ENCODE assay signal across 20 cellular contexts in genomic region chr12:2231011-2231595, GRCh38.
DNase-seq lines count a peak whose midpoint lies in the region; ATAC-seq and TF ChIP-seq lines count a peak whose summit lies in the region.
"Had no signal": no experiment of that assay in that cellular context is flagged by ENCODE, and none has a peak within 500 bp of the region (broad histone marks: within the 10 kb centered on the region; RNA-seq: fewer than 3 reads in every experiment).

No MANE protein-coding gene starts in this region.

- no peak for TF ChIP-seq CTCF in gastroesophageal sphincter (IDR thresholded peaks at IDR 0.05)
- no peak for TF ChIP-seq CTCF in PC-3 (conservative IDR thresholded peaks at IDR 0.05; ENCODE audit: low read depth, low read length)

- ATAC-seq in left colon = peak; percentile 89
- ATAC-seq in gastroesophageal sphincter = no peak
- no peak for ATAC-seq in PC-3

- H2AFZ ChIP-seq in PC-3 (ENCODE audit: low read length) = no peak overlapping the region
- H2AFZ ChIP-seq: PC-9 had no signal

- H3K27ac ChIP-seq in gastroesophageal sphincter = no peak overlapping the region
- no peak overlapping the region for H3K27ac ChIP-seq in PC-3 (ENCODE audit: low read length)
- H3K27ac ChIP-seq: C4-2B, PC-9, SK-N-MC had no signal

- WGBS in gastroesophageal sphincter (ENCODE audit: low coverage in 1 of 2), 2 donors = 78 to 87% methylated on average over 7 of the region's 7 CpGs

- H3K4me2 ChIP-seq in skeletal muscle satellite cell (ENCODE audit: low read length) (peak overlapping the region; percentile 4), PC-3 (ENCODE audit: low read length) (no peak overlapping the region)
- H3K4me2 ChIP-seq: PC-9 had no signal

- H3K9me2 ChIP-seq in PC-3 (replicated peaks; ENCODE audit: low read length) = no peaks in the 10 kb centered on the region

- no peaks in the 10 kb centered on the region for H3K79me2 ChIP-seq in PC-3 (ENCODE audit: low read length)

- H3K9me3 ChIP-seq in adipocyte (ENCODE audit: control insufficient read depth, low read length) = no peaks in the 10 kb centered on the region
- no peaks in the 10 kb centered on the region for H3K9me3 ChIP-seq in skeletal muscle satellite cell (replicated peaks; ENCODE audit: low read length)
- H3K9me3 ChIP-seq in gastroesophageal sphincter = no peaks in the 10 kb centered on the region
- H3K9me3 ChIP-seq in PC-3 (ENCODE audit: low read length) = no peaks in the 10 kb centered on the region

- H3K9ac ChIP-seq in adipocyte (ENCODE audit: low read length) (peak overlapping the region; percentile 8), skeletal muscle satellite cell (ENCODE audit: low read depth, low read length) (no peak overlapping the region), PC-3 (ENCODE audit: low read length) (no peak overlapping the region)

- no peaks in the 10 kb centered on the region for H3K36me3 ChIP-seq in adipocyte (ENCODE audit: control insufficient read depth, insufficient read depth, low read length, severe bottlenecking)
- no peaks in the 10 kb centered on the region for H3K36me3 ChIP-seq in skeletal muscle satellite cell (ENCODE audit: insufficient read depth, low read length)
- H3K36me3 ChIP-seq in gastroesophageal sphincter = no peaks in the 10 kb centered on the region
- H3K36me3 ChIP-seq in PC-3 (ENCODE audit: low read depth, low read length) = no peaks in the 10 kb centered on the region

- POLR2A ChIA-PET in PC-3 (lab: Charles Lee; ENCODE audit: unreplicated experiment) = no interaction called here

- no peaks in the 10 kb centered on the region for H3F3A ChIP-seq in PC-3 (ENCODE audit: low read length, unreplicated experiment)

- H3K4me3 ChIP-seq in adipocyte (ENCODE audit: low read length) = peak overlapping the region; percentile 34
- H3K4me3 ChIP-seq in skeletal muscle satellite cell (ENCODE audit: low read length) = no peak overlapping the region
- H3K4me3 ChIP-seq in gastroesophageal sphincter = no peak overlapping the region
- H3K4me3 ChIP-seq in PC-3 (ENCODE audit: low read length) = no peak overlapping the region
- H3K4me3 ChIP-seq: PC-9, SK-N-MC had no signal

- H3K4me1 ChIP-seq in adipocyte (ENCODE audit: control insufficient read depth, insufficient read depth, low read length) (peaks cover 24% of the 10 kb centered on the region), skeletal muscle satellite cell (ENCODE audit: control insufficient read depth, insufficient read depth, low read length) (peaks cover 10% of the 10 kb centered on the region), gastroesophageal sphincter (peaks cover 0 to 49% (median 3%) of the 10 kb centered on the region in 3 donors), PC-3 (ENCODE audit: insufficient read depth, low read length) (peaks cover 4% of the 10 kb centered on the region; the same call in 1 of the 2 replicates)

- TF ChIP-seq POLR2A in gastroesophageal sphincter (IDR thresholded peaks at IDR 0.05) = no peak

- CTCF ChIA-PET in PC-3 (lab: Charles Lee) = no interaction called here

- no peak for TF ChIP-seq EP300 in gastroesophageal sphincter (IDR thresholded peaks at IDR 0.05)

- intact Hi-C loops in left colon (cut with DNase I, micrococcal nuclease) (no loop called here), PC-3 (cut with micrococcal nuclease) (no loop called here)

- no TSS peak for BruUV-seq in PC-3 (replicated peaks; lab: Mats Ljungman, UMichigan)

- H4K20me1 ChIP-seq in PC-3 (ENCODE audit: low read length) = no peaks in the 10 kb centered on the region

- peak; percentile 45 for DNase-seq in GM04504 (ENCODE audit: low read depth)
- no peak for DNase-seq in adipocyte (ENCODE audit: low read depth)
- no peak for DNase-seq in left colon
- DNase-seq in MV-4-11 (lab: John Stamatoyannopoulos, UW) = no peak
- no peak for DNase-seq in PC-3
- DNase-seq: Calu3; CD8-positive, alpha-beta memory T cell; DMS153; NCI-H1694 treated with DMSO at 0.1 percent for 48 hours; NCI-H2081 treated with DMSO at 0.1 percent for 48 hours; NCI-H2171 treated with DMSO at 0.1 percent for 48 hours; NCI-H524 treated with DMSO at 0.1 percent for 48 hours; NCI-H82; PC-9; RPMI8226; SHP77 had no signal

- H3K27me3 ChIP-seq in adipocyte (replicated peaks; ENCODE audit: control insufficient read depth, insufficient read depth, low read length) (no peaks in the 10 kb centered on the region), skeletal muscle satellite cell (ENCODE audit: control insufficient read depth, insufficient read depth, low read length) (peaks cover 22% of the 10 kb centered on the region), gastroesophageal sphincter (no peaks in the 10 kb centered on the region), PC-3 (ENCODE audit: low read length) (peaks cover 18% of the 10 kb centered on the region)
